In genomic region chr5:116159006-116159405, GRCh38 we compare ENCODE assay signal across 26 cellular contexts.
A peak's percentile ranks its signal among the peaks of the same experiment; 100 is the strongest.
DNase-seq lines count a peak whose midpoint lies in the region; ATAC-seq, FAIRE-seq and TF ChIP-seq lines count a peak whose summit lies in the region.
"Had no signal": no experiment of that assay in that cellular context is flagged by ENCODE, and none has a peak within 500 bp of the region (broad histone marks: within the 10 kb centered on the region; RNA-seq: fewer than 3 reads in every experiment).

No MANE protein-coding gene starts in this region.

- no peaks in the 10 kb centered on the region for H3K9me3 Mint-ChIP-seq in WTC11
- H3K9me3 Mint-ChIP-seq in nephron progenitor cell = no peaks in the 10 kb centered on the region
- H3K9me3 Mint-ChIP-seq: CD4-positive, alpha-beta T cell; CD8-positive, alpha-beta memory T cell; GM23338; HFFc6 had no signal

- ATAC-seq in right lobe of liver (peak; percentile 13 to 33 (median 22)), HepG2 (no peak), WTC11 (no peak), gastrocnemius medialis (no peak)
- ATAC-seq: A549, GM23338 had no signal

- intact Hi-C loops in right lobe of liver (cut with DNase I) (no loop called here), HepG2 (cut with micrococcal nuclease; ENCODE audit: unreplicated experiment) (no loop called here), gastrocnemius medialis (cut with DNase I; ENCODE audit: low total_unique reads) (no loop called here)

- H3K27me3 ChIP-seq in right lobe of liver (no peaks in the 10 kb centered on the region), HepG2 (ENCODE audit: control insufficient read depth in 1 of 2, insufficient read depth in 2 of 2, low read length in 2 of 2) (no peaks in the 10 kb centered on the region), gastrocnemius medialis (no peaks in the 10 kb centered on the region)
- H3K27me3 ChIP-seq in effector memory CD4-positive, alpha-beta T cell (replicated peaks; ENCODE audit: control insufficient read depth, insufficient read depth, low read length, poor library complexity, severe bottlenecking) = no peaks in the 10 kb centered on the region
- H3K27me3 ChIP-seq: BE2C; BLaER1 treated with 17β-estradiol and CSF1 and Interleukin-3, amounts not matched to agents 10 nM and 100 nM had no signal

- H3K36me3 ChIP-seq in right lobe of liver (no peaks in the 10 kb centered on the region), HepG2 (replicated peaks in 1 of 2; ENCODE audit: control insufficient read depth in 1 of 2, insufficient read depth in 2 of 2, low read length in 2 of 2) (no peaks in the 10 kb centered on the region), gastrocnemius medialis (no peaks in the 10 kb centered on the region)
- no peaks in the 10 kb centered on the region for H3K36me3 ChIP-seq in effector memory CD4-positive, alpha-beta T cell (ENCODE audit: control insufficient read depth, insufficient read depth, low read length)
- H3K36me3 ChIP-seq: BE2C, HAP-1 had no signal

- H3K9ac ChIP-seq in HepG2 (ENCODE audit: insufficient read depth, low read depth, low read length) = no peak overlapping the region
- H3K9ac ChIP-seq: BLaER1 treated with 17β-estradiol and CSF1 and Interleukin-3, amounts not matched to agents 10 nM and 100 nM had no signal

- H3K27ac ChIP-seq in right lobe of liver (no peak overlapping the region), HepG2 (ENCODE audit: extremely low read length, insufficient read depth, low read length) (no peak overlapping the region), gastrocnemius medialis (no peak overlapping the region)
- no peak overlapping the region for H3K27ac ChIP-seq in effector memory CD4-positive, alpha-beta T cell (ENCODE audit: insufficient read depth, low read length, poor library complexity, severe bottlenecking)
- H3K27ac ChIP-seq: A549; BLaER1 treated with 17β-estradiol and CSF1 and Interleukin-3, amounts not matched to agents 10 nM and 100 nM had no signal

- in situ Hi-C loops in HepG2 (cut with HindIII; ENCODE audit: extremely low pct_ligation_motif_present, low pct_unique_long_range_greater_than_20kb) (no loop called here), gastrocnemius medialis (cut with MboI; ENCODE audit: low sequenced_read_pairs in 4 of 4) (no loop called here)

- POLR2A ChIA-PET in HepG2 (lab: Yijun Ruan, JAX) (no interaction called here), WTC11 (lab: Charles Lee) (interaction anchor here (0.6 kb wide), 1 partner anchor 18 kb away, joined by 3 read pairs; no protein-coding TSS in a partner anchor)

- TF ChIP-seq CTCF in right lobe of liver (IDR thresholded peaks at IDR 0.05) (no peak), HepG2 (CRISPR knock-in tag; IDR thresholded peaks at IDR 0.05) (no peak), WTC11 (IDR thresholded peaks at IDR 0.05) (no peak), nephron progenitor cell (IDR thresholded peaks at IDR 0.05) (no peak), gastrocnemius medialis (IDR thresholded peaks at IDR 0.05 in 4 of 5, conservative IDR thresholded peaks at IDR 0.05 in 1 of 5) (no peak)

- no peaks in the 10 kb centered on the region for H3K79me2 ChIP-seq in HepG2 (ENCODE audit: insufficient read depth, low read length)

- H3K4me3 Mint-ChIP-seq in WTC11 (peak overlapping the region; percentile 57), nephron progenitor cell (no peak overlapping the region)
- H3K4me3 Mint-ChIP-seq: CD14-positive monocyte; CD4-positive, alpha-beta T cell; CD8-positive, alpha-beta memory T cell; GM23338; HFFc6 had no signal

- DNase-seq in right lobe of liver (no peak), HepG2 (ENCODE audit: low spot score) (no peak), WTC11 (ENCODE audit: low spot score) (no peak), nephron progenitor cell (no peak), GOT3 (lab: John Stamatoyannopoulos, UW) (no peak), gastrocnemius medialis (no peak)
- DNase-seq in effector memory CD4-positive, alpha-beta T cell = no peak
- DNase-seq: 8988T; ACHN; AML-193; BE2C; CD4-positive, alpha-beta T cell; CD8-positive, alpha-beta memory T cell; DMS79; EL; GDM1; HFFc6 had no signal

- H3K4me3 ChIP-seq in right lobe of liver (no peak overlapping the region), HepG2 (replicated peaks in 1 of 3; ENCODE audit: insufficient read depth in 1 of 3, low read depth in 2 of 3, low read length in 3 of 3) (no peak overlapping the region), gastrocnemius medialis (no peak overlapping the region)
- H3K4me3 ChIP-seq in effector memory CD4-positive, alpha-beta T cell (ENCODE audit: insufficient read depth, low read depth, low read length, poor library complexity, severe bottlenecking) = no peak overlapping the region
- H3K4me3 ChIP-seq: A549; BLaER1 treated with 17β-estradiol and CSF1 and Interleukin-3, amounts not matched to agents 10 nM and 100 nM; GM23338; HAP-1 had no signal

- H3K4me2 ChIP-seq in HepG2 (ENCODE audit: low read depth, low read length) = no peak overlapping the region
- H3K4me2 ChIP-seq: A549; BLaER1 treated with 17β-estradiol and CSF1 and Interleukin-3, amounts not matched to agents 10 nM and 100 nM; GM23338 had no signal

- H3K36me3 Mint-ChIP-seq in WTC11 (no peaks in the 10 kb centered on the region), nephron progenitor cell (ENCODE audit: low read depth) (peaks cover 9% of the 10 kb centered on the region)

- BruUV-seq in HepG2 (replicated peaks; lab: Mats Ljungman, UMichigan) = no TSS peak

- no peaks in the 10 kb centered on the region for H4K20me1 ChIP-seq in HepG2 (ENCODE audit: insufficient read depth, low read length)

- TF ChIP-seq RAD21 in HepG2 (CRISPR knock-in tag; IDR thresholded peaks at IDR 0.05) = no peak

- H3K4me1 ChIP-seq in right lobe of liver = peaks cover 0 to 7% (median 1%) of the 10 kb centered on the region in 4 donors
- H3K4me1 ChIP-seq in HepG2 (ENCODE audit: insufficient read depth, low read length) = peaks cover 11% of the 10 kb centered on the region
- H3K4me1 ChIP-seq in gastrocnemius medialis = peaks cover 14 to 21% of the 10 kb centered on the region in 2 donors
- H3K4me1 ChIP-seq in effector memory CD4-positive, alpha-beta T cell (ENCODE audit: control insufficient read depth, insufficient read depth, low read length, poor library complexity, severe bottlenecking) = no peaks in the 10 kb centered on the region
- H3K4me1 ChIP-seq: A549, BE2C, HAP-1 had no signal

- H3K9me3 ChIP-seq in right lobe of liver (no peaks in the 10 kb centered on the region), HepG2 (ENCODE audit: low read length) (no peaks in the 10 kb centered on the region), gastrocnemius medialis (no peaks in the 10 kb centered on the region)
- H3K9me3 ChIP-seq in effector memory CD4-positive, alpha-beta T cell (ENCODE audit: control insufficient read depth, low read length) = no peaks in the 10 kb centered on the region
- H3K9me3 ChIP-seq: A549, BE2C, HAP-1 had no signal

- TF ChIP-seq EP300 in HepG2 (IDR thresholded peaks at IDR 0.05; ENCODE audit: low read depth in 2 of 2, low read length in 2 of 2) = no peak
- no peak for TF ChIP-seq EP300 in HepG2 (CRISPR knock-in tag; IDR thresholded peaks at IDR 0.05; ENCODE audit: borderline replicate concordance)

- FAIRE-seq in HepG2 (lab: Jason Lieb, UNC) = no peak
- FAIRE-seq: A549, D721Med, GM12891, GM18507, H54 had no signal

- H3K27ac Mint-ChIP-seq in WTC11 = peak overlapping the region; percentile 71; the same call in 1 of the 2 replicates
- H3K27ac Mint-ChIP-seq in nephron progenitor cell = peak overlapping the region; percentile 41
- H3K27ac Mint-ChIP-seq: CD4-positive, alpha-beta T cell; GM23338; HFFc6 had no signal

- CTCF ChIA-PET in HepG2 (lab: Yijun Ruan, JAX; ENCODE audit: low intra/inter-chr PET ratio, low total read pairs) (no interaction called here), WTC11 (lab: Charles Lee) (no interaction called here)

- H3K27me3 Mint-ChIP-seq in WTC11 (ENCODE audit: low read depth) (no peaks in the 10 kb centered on the region), nephron progenitor cell (ENCODE audit: low read depth, poor library complexity) (peaks cover 2% of the 10 kb centered on the region)
- H3K27me3 Mint-ChIP-seq: CD4-positive, alpha-beta T cell; CD8-positive, alpha-beta memory T cell had no signal

- H2AFZ ChIP-seq in HepG2 (ENCODE audit: low read length) = no peak overlapping the region
- H2AFZ ChIP-seq: GM23338 had no signal

- peaks cover 22% of the 10 kb centered on the region for H3K4me1 Mint-ChIP-seq in WTC11
- peaks cover 12% of the 10 kb centered on the region for H3K4me1 Mint-ChIP-seq in nephron progenitor cell

- TF ChIP-seq POLR2A in right lobe of liver (IDR thresholded peaks at IDR 0.05) (no peak), HepG2 (IDR thresholded peaks at IDR 0.05; ENCODE audit: insufficient read depth in 1 of 2, low read depth in 2 of 2, low read length in 2 of 2) (no peak), gastrocnemius medialis (IDR thresholded peaks at IDR 0.05) (no peak)

TF ChIP-seq in HepG2, 621 proteins besides CTCF, POLR2A, EP300 and RAD21 (continues in another document):
- TF ChIP-seq ZNF225 (CRISPR knock-in tag; IDR thresholded peaks at IDR 0.05) (no peak), MAFK (conservative IDR thresholded peaks at IDR 0.05 in 1 of 2, IDR thresholded peaks at IDR 0.05 in 1 of 2; ENCODE audit: low read length in 2 of 2) (no peak)
- TF ChIP-seq, protein P1, sequence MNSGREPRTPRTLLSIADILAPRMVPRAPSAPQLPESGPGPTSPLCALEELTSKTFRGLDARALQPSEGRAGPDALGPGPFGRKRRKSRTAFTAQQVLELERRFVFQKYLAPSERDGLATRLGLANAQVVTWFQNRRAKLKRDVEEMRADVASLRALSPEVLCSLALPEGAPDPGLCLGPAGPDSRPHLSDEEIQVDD (CRISPR knock-in tag; IDR thresholded peaks at IDR 0.05; ENCODE audit: borderline replicate concordance) = no peak

TF ChIP-seq in WTC11, 78 proteins besides CTCF, POLR2A, EP300 and RAD21 (continues in another document):
- TF ChIP-seq ZNF416 (CRISPR knock-in tag; IDR thresholded peaks at IDR 0.05) (no peak), SP1 (CRISPR knock-in tag; conservative IDR thresholded peaks at IDR 0.05) (no peak), ZBTB43 (CRISPR knock-in tag; IDR thresholded peaks at IDR 0.05) (no peak), CREM (CRISPR knock-in tag; IDR thresholded peaks at IDR 0.05) (no peak), MXD4 (CRISPR knock-in tag; IDR thresholded peaks at IDR 0.05; ENCODE audit: borderline replicate concordance) (no peak), GTF2I (CRISPR knock-in tag; conservative IDR thresholded peaks at IDR 0.05) (no peak), RELA (CRISPR knock-in tag; IDR thresholded peaks at IDR 0.05; ENCODE audit: borderline replicate concordance) (no peak)

Comparison
In these comparisons a context has a peak if more than half of its experiments do, and no peak if none do; other contexts are left out.
1. ATAC-seq: peak in right lobe of liver (4 of 4); none in HepG2 (single experiment), WTC11 (single experiment) and gastrocnemius medialis (0 of 2).